In genomic region chr20:48003021-48003420, GRCh38 we compare ENCODE assay signal across 19 cellular contexts.
"Had no signal": no experiment of that assay in that cellular context is flagged by ENCODE, and none has a peak within 500 bp of the region (broad histone marks: within the 10 kb centered on the region; RNA-seq: fewer than 3 reads in every experiment).

No MANE protein-coding gene starts in this region.

- H3K4me3 ChIP-seq: body of pancreas, hepatocyte, lower lobe of right lung, spleen, thyroid gland had no signal

- H3K27ac ChIP-seq: body of pancreas, epithelial cell of prostate, foreskin keratinocyte, hepatocyte, lower lobe of right lung, thyroid gland had no signal

- H3K36me3 ChIP-seq: lower lobe of right lung, spleen, thyroid gland had no signal

- H3K27ac Mint-ChIP-seq: activated CD4-positive, alpha-beta T cell treated with anti-CD3 and anti-CD28 coated beads, Interleukin-2, amount 10 ng/mL, durations not matched to agents 24 days and 14 days; activated CD8-positive, alpha-beta T cell treated with anti-CD3 and anti-CD28 coated beads for 36 hours; activated T-cell treated with anti-CD3 and anti-CD28 coated beads, Interleukin-2, amount 50 U/mL, for 24 hours; activated T-helper 2 cell treated with anti-CD3 and anti-CD28 coated beads, Interferon-gamma antibody, Interleukin-2, Interleukin-4, amounts not matched to agents 10 μg/mL and 5 μg/mL and 100 μg/mL, durations not matched to agents 14 hours and 24 hours and 36 hours; endodermal cell; mesothelial cell of epicardium had no signal

- ATAC-seq: activated CD8-positive, alpha-beta T cell treated with anti-CD3 and anti-CD28 coated beads for 36 hours; body of pancreas; foreskin keratinocyte; left colon; lower lobe of right lung had no signal

- H3K36me3 Mint-ChIP-seq: mesothelial cell of epicardium had no signal

- H3K4me1 Mint-ChIP-seq: activated CD4-positive, alpha-beta T cell treated with anti-CD3 and anti-CD28 coated beads, Interleukin-2, amount 10 ng/mL, durations not matched to agents 24 days and 14 days had no signal

- H3K4me1 ChIP-seq: body of pancreas, foreskin keratinocyte, lower lobe of right lung, thyroid gland had no signal

- H3K79me2 ChIP-seq: hepatocyte had no signal

- H3K4me3 Mint-ChIP-seq: activated CD4-positive, alpha-beta T cell treated with anti-CD3 and anti-CD28 coated beads, Interleukin-2, amount 10 ng/mL, durations not matched to agents 24 days and 14 days; activated CD8-positive, alpha-beta T cell treated with anti-CD3 and anti-CD28 coated beads for 36 hours; activated T-cell treated with anti-CD3 and anti-CD28 coated beads, Interleukin-2, amount 50 U/mL, for 24 hours; endodermal cell; mesothelial cell of epicardium; nephron had no signal

- DNase-seq: activated CD4-positive, alpha-beta T cell treated with anti-CD3 and anti-CD28 coated beads, Interleukin-2, amount 10 ng/mL, durations not matched to agents 24 days and 14 days; activated CD8-positive, alpha-beta T cell treated with anti-CD3 and anti-CD28 coated beads for 36 hours; activated naive CD4-positive, alpha-beta T cell treated with Interleukin-2 at 50 U/mL for 16 hours; activated T-cell treated with anti-CD3 and anti-CD28 coated beads, Interleukin-2, amount 50 U/mL, for 24 hours; body of pancreas; dermis blood vessel endothelial cell; endodermal cell; foreskin keratinocyte; left colon; lower lobe of right lung; spleen; stimulated activated CD4-positive, alpha-beta T cell treated with anti-CD3 and anti-CD28 coated beads, Interleukin-4, amount 100 ng/mL, for 4 hours; stimulated activated naive CD4-positive, alpha-beta T cell; thyroid gland had no signal

- H3K4me2 ChIP-seq: hepatocyte had no signal

- H2AFZ ChIP-seq: hepatocyte had no signal

- H3K9me3 ChIP-seq: body of pancreas, lower lobe of right lung, thyroid gland had no signal
